Comparison of ENCODE assay signal across 19 cellular contexts in genomic region chr5:154901276-154901675, GRCh38. TPM values are rescaled to one million over a fixed set of nuclear protein-coding genes. Genes with fewer than 3 reads are reported as not detected.
"Had no signal": no experiment of that assay in that cellular context is flagged by ENCODE, and none has a peak within 500 bp of the region (broad histone marks: within the 10 kb centered on the region; RNA-seq: fewer than 3 reads in every experiment).

No MANE protein-coding gene starts in this region.

- H3K4me3 ChIP-seq: breast epithelium, dorsolateral prefrontal cortex, esophagus squamous epithelium had no signal

- ATAC-seq: activated T-helper 17 cell treated with anti-CD3 and anti-CD28 coated beads, Interleukin-2, amount 50 U/mL, for 72 hours; left colon; naive thymus-derived CD8-positive, alpha-beta T cell; stimulated activated naive B cell treated with anti-CD40 and anti-IgM and Interleukin-4, amounts not matched to agents 10 μg/mL and 1 μg/mL and 100 μg/mL, for 72 hours; T-helper 17 cell had no signal

- H3K27ac ChIP-seq: neutrophil had no signal

- FAIRE-seq: endometrium had no signal

- H3K27ac Mint-ChIP-seq: activated T-helper 17 cell treated with anti-CD3 and anti-CD28 coated beads, Interleukin-2, amount 50 U/mL, for 72 hours; immature natural killer cell; naive thymus-derived CD8-positive, alpha-beta T cell; stimulated activated naive B cell treated with anti-CD40 and anti-IgM and Interleukin-4, amounts not matched to agents 10 μg/mL and 1 μg/mL and 100 μg/mL, for 72 hours; T-helper 17 cell had no signal

- DNase-seq: activated CD4-positive, alpha-beta T cell treated with anti-CD3 and anti-CD28 coated beads, Interleukin-2, amount 50 U/mL, for 1 hour; activated naive CD4-positive, alpha-beta T cell treated with anti-CD3 and anti-CD28 coated beads, Interleukin-2, amount 50 U/mL, for 16 hours; activated T-cell treated with anti-CD3 and anti-CD28 coated beads for 4 hours; amniotic stem cell; dorsolateral prefrontal cortex; esophagus squamous epithelium; hypothalamus; immature natural killer cell; left colon; naive thymus-derived CD8-positive, alpha-beta T cell; posterior cingulate gyrus; stimulated activated CD4-positive, alpha-beta T cell treated with anti-CD3 and anti-CD28 coated beads, Interleukin-2, amount 100 ng/mL, for 24 hours; stimulated activated naive B cell treated with anti-CD40 and anti-IgM and Interleukin-4, amounts not matched to agents 10 μg/mL and 1 μg/mL and 100 μg/mL, for 72 hours; T-helper 17 cell had no signal

- H3K9me3 ChIP-seq: breast epithelium, esophagus squamous epithelium, neutrophil had no signal

- H3K4me1 ChIP-seq: breast epithelium had no signal

- H3K36me3 ChIP-seq: breast epithelium had no signal

- H3K27me3 ChIP-seq: breast epithelium, dorsolateral prefrontal cortex, esophagus squamous epithelium, neutrophil had no signal

- H3K4me3 Mint-ChIP-seq: activated T-helper 17 cell treated with anti-CD3 and anti-CD28 coated beads, Interleukin-2, amount 50 U/mL, for 72 hours; immature natural killer cell; naive thymus-derived CD8-positive, alpha-beta T cell; stimulated activated naive B cell treated with anti-CD40 and anti-IgM and Interleukin-4, amounts not matched to agents 10 μg/mL and 1 μg/mL and 100 μg/mL, for 72 hours; T-helper 17 cell had no signal

- H3K4me1 Mint-ChIP-seq: activated T-helper 17 cell treated with anti-CD3 and anti-CD28 coated beads, Interleukin-2, amount 50 U/mL, for 72 hours; immature natural killer cell; naive thymus-derived CD8-positive, alpha-beta T cell; stimulated activated naive B cell treated with anti-CD40 and anti-IgM and Interleukin-4, amounts not matched to agents 10 μg/mL and 1 μg/mL and 100 μg/mL, for 72 hours had no signal

- H3K27me3 Mint-ChIP-seq: activated T-helper 17 cell treated with anti-CD3 and anti-CD28 coated beads, Interleukin-2, amount 50 U/mL, for 72 hours; naive thymus-derived CD8-positive, alpha-beta T cell; stimulated activated naive B cell treated with anti-CD40 and anti-IgM and Interleukin-4, amounts not matched to agents 10 μg/mL and 1 μg/mL and 100 μg/mL, for 72 hours; T-helper 17 cell had no signal

- H3K9me3 Mint-ChIP-seq: activated T-helper 17 cell treated with anti-CD3 and anti-CD28 coated beads, Interleukin-2, amount 50 U/mL, for 72 hours; immature natural killer cell; naive thymus-derived CD8-positive, alpha-beta T cell; stimulated activated naive B cell treated with anti-CD40 and anti-IgM and Interleukin-4, amounts not matched to agents 10 μg/mL and 1 μg/mL and 100 μg/mL, for 72 hours had no signal

RNA-seq across cellular contexts. Expression of gene FAXDC2, which starts 50.9 kb away (rescaled TPM):
- total RNA-seq: activated CD8-positive, alpha-beta memory T cell treated with anti-CD3 and anti-CD28 coated beads for 36 hours; activated T-helper 17 cell treated with anti-CD3 and anti-CD28 coated beads, Interleukin-2, amount 50 U/mL, for 72 hours had no signal
